9 cellular contexts compared by ENCODE assay signal in genomic region chr3:134029256-134029733, GRCh38. TPM values are rescaled to one million over a fixed set of nuclear protein-coding genes. Genes with fewer than 3 reads are reported as not detected.
A peak's percentile ranks its signal among the peaks of the same experiment; 100 is the strongest.
DNase-seq lines count a peak whose midpoint lies in the region; ATAC-seq and FAIRE-seq lines count a peak whose summit lies in the region.
"Had no signal": no experiment of that assay in that cellular context is flagged by ENCODE, and none has a peak within 500 bp of the region (broad histone marks: within the 10 kb centered on the region; RNA-seq: fewer than 3 reads in every experiment).

No MANE protein-coding gene starts in this region.

- H3K9me3 ChIP-seq in iPS-18a (ENCODE audit: control insufficient read depth, low read depth, low read length) (no peaks in the 10 kb centered on the region), small intestine (ENCODE audit: control insufficient read depth, low read depth) (no peaks in the 10 kb centered on the region)

- intact Hi-C loops in activated T-helper 1 cell treated with anti-CD3 and anti-CD28 coated beads, Interleukin-12 subunit alpha, Interleukin-12 subunit beta, Interleukin-2, Interleukin-4 antibody, amounts not matched to agents 30 ng/mL and 10 ng/mL and 1 ng/mL, durations not matched to agents 14 hours and 24 hours and 36 hours (cut with micrococcal nuclease), result no loop called here

- peak overlapping the region; percentile 74 for H3K4me3 Mint-ChIP-seq in activated T-helper 1 cell treated with anti-CD3 and anti-CD28 coated beads, Interleukin-12 subunit alpha, Interleukin-12 subunit beta, Interleukin-2, Interleukin-4 antibody, amounts not matched to agents 30 ng/mL and 10 ng/mL and 1 ng/mL, durations not matched to agents 14 hours and 24 hours and 36 hours

- H3K27me3 ChIP-seq in iPS-18a (ENCODE audit: control insufficient read depth, insufficient read depth, low read length) (peaks cover 45% of the 10 kb centered on the region), small intestine (ENCODE audit: control insufficient read depth in 2 of 2, insufficient read depth in 2 of 2, low read length in 2 of 2) (peaks cover 3 to 5% of the 10 kb centered on the region in 2 donors)

- 0 to 2% (median 2%) methylated on average over 43 of the region's 43 CpGs for WGBS in small intestine, 3 donors

- H3K4me1 ChIP-seq in iPS-18a (ENCODE audit: control insufficient read depth, low read depth, low read length) (peaks cover 5% of the 10 kb centered on the region), small intestine (ENCODE audit: control insufficient read depth in 2 of 2, insufficient read depth in 1 of 2, low read depth in 1 of 2, low read length in 1 of 2) (peaks cover 3 to 4% of the 10 kb centered on the region in 2 donors)

- DNase-seq in NCI-H345 (lab: John Stamatoyannopoulos, UW) (peak; percentile 2), NCI-H345 treated with DMSO at 0.1 percent for 48 hours (lab: John Stamatoyannopoulos, UW; ENCODE audit: unreplicated experiment) (no peak), small intestine (peak; percentile 47), COR-L47 (lab: John Stamatoyannopoulos, UW) (no peak), ureter (ENCODE audit: low spot score) (no peak)
- DNase-seq in activated T-helper 1 cell treated with anti-CD3 and anti-CD28 coated beads, Interleukin-12 subunit alpha, Interleukin-12 subunit beta, Interleukin-2, Interleukin-4 antibody, amounts not matched to agents 30 ng/mL and 10 ng/mL and 1 ng/mL, durations not matched to agents 14 hours and 24 hours and 36 hours (ENCODE audit: low spot score), result no peak
- DNase-seq: DND-41 had no signal

- H3K4me1 Mint-ChIP-seq in activated T-helper 1 cell treated with anti-CD3 and anti-CD28 coated beads, Interleukin-12 subunit alpha, Interleukin-12 subunit beta, Interleukin-2, Interleukin-4 antibody, amounts not matched to agents 30 ng/mL and 10 ng/mL and 1 ng/mL, durations not matched to agents 14 hours and 24 hours and 36 hours (ENCODE audit: low read depth), result no peaks in the 10 kb centered on the region

- peaks cover 34% of the 10 kb centered on the region for H3K27me3 Mint-ChIP-seq in activated T-helper 1 cell treated with anti-CD3 and anti-CD28 coated beads, Interleukin-12 subunit alpha, Interleukin-12 subunit beta, Interleukin-2, Interleukin-4 antibody, amounts not matched to agents 30 ng/mL and 10 ng/mL and 1 ng/mL, durations not matched to agents 14 hours and 24 hours and 36 hours (ENCODE audit: insufficient read depth)

- no peaks in the 10 kb centered on the region for H3K36me3 Mint-ChIP-seq in activated T-helper 1 cell treated with anti-CD3 and anti-CD28 coated beads, Interleukin-12 subunit alpha, Interleukin-12 subunit beta, Interleukin-2, Interleukin-4 antibody, amounts not matched to agents 30 ng/mL and 10 ng/mL and 1 ng/mL, durations not matched to agents 14 hours and 24 hours and 36 hours (ENCODE audit: low read depth)

- no peak overlapping the region for H3K9ac ChIP-seq in iPS-18a (ENCODE audit: low read length)

- no peak for ATAC-seq in HG02840 (IDR thresholded peaks at IDR 0.05; ENCODE audit: low FRiP score, unreplicated experiment)

- FAIRE-seq in small intestine (lab: Jason Lieb, UNC), result no peak

- no peak overlapping the region for H3K27ac Mint-ChIP-seq in activated T-helper 1 cell treated with anti-CD3 and anti-CD28 coated beads, Interleukin-12 subunit alpha, Interleukin-12 subunit beta, Interleukin-2, Interleukin-4 antibody, amounts not matched to agents 30 ng/mL and 10 ng/mL and 1 ng/mL, durations not matched to agents 14 hours and 24 hours and 36 hours

- H3K36me3 ChIP-seq in iPS-18a (ENCODE audit: control insufficient read depth, low read depth, low read length) (no peaks in the 10 kb centered on the region), small intestine (ENCODE audit: control insufficient read depth in 2 of 2, insufficient read depth in 2 of 2, low read length in 2 of 2) (no peaks in the 10 kb centered on the region)

- peak overlapping the region; percentile 67 for H3K4me3 ChIP-seq in iPS-18a (ENCODE audit: low read length)
- H3K4me3 ChIP-seq in small intestine (ENCODE audit: low read depth in 1 of 2, low read length in 2 of 2), result peak overlapping the region; percentile 34 to 73

- H3K27ac ChIP-seq in iPS-18a (ENCODE audit: low read length) (no peak overlapping the region), small intestine (ENCODE audit: low read depth in 1 of 2, low read length in 1 of 2) (peak overlapping the region in 1 of 2 donors; percentile 22)

- no peaks in the 10 kb centered on the region for H3K9me3 Mint-ChIP-seq in activated T-helper 1 cell treated with anti-CD3 and anti-CD28 coated beads, Interleukin-12 subunit alpha, Interleukin-12 subunit beta, Interleukin-2, Interleukin-4 antibody, amounts not matched to agents 30 ng/mL and 10 ng/mL and 1 ng/mL, durations not matched to agents 14 hours and 24 hours and 36 hours

RNA-seq across cellular contexts. Expression of gene SLCO2A1, which starts 0.4 kb away (rescaled TPM):
- not detected in 2 replicates for total RNA-seq in activated T-helper 1 cell treated with anti-CD3 and anti-CD28 coated beads, Interleukin-12 subunit alpha, Interleukin-12 subunit beta, Interleukin-2, Interleukin-4 antibody, amounts not matched to agents 30 ng/mL and 10 ng/mL and 1 ng/mL, durations not matched to agents 14 hours and 24 hours and 36 hours
- polyA plus RNA-seq in small intestine, result 10 to 100 TPM in 1 of 3 donors, 1 to 10 TPM in 2; 1.6 to 36.7 (median 1.9) TPM
- total RNA-seq in ureter, result 89.1 TPM

Comparison
In these comparisons a context has a peak if more than half of its experiments do, and no peak if none do; other contexts are left out.
1. DNase-seq: peak in NCI-H345 (single experiment) and small intestine (single experiment); none in NCI-H345 treated with DMSO at 0.1 percent for 48 hours (single experiment), activated T-helper 1 cell treated with anti-CD3 and anti-CD28 coated beads, Interleukin-12 subunit alpha, Interleukin-12 subunit beta, Interleukin-2, Interleukin-4 antibody, amounts not matched to agents 30 ng/mL and 10 ng/mL and 1 ng/mL, durations not matched to agents 14 hours and 24 hours and 36 hours (single experiment), COR-L47 (single experiment) and ureter (single experiment).
2. RNA of gene SLCO2A1, which starts 0.4 kb away (total RNA-seq): 89.1 TPM in ureter (single experiment); not detected in activated T-helper 1 cell treated with anti-CD3 and anti-CD28 coated beads, Interleukin-12 subunit alpha, Interleukin-12 subunit beta, Interleukin-2, Interleukin-4 antibody, amounts not matched to agents 30 ng/mL and 10 ng/mL and 1 ng/mL, durations not matched to agents 14 hours and 24 hours and 36 hours; every median in the first group is over 10 times any median in the second.